1 cellular context compared by ENCODE assay signal in the genomic region with DNA sequence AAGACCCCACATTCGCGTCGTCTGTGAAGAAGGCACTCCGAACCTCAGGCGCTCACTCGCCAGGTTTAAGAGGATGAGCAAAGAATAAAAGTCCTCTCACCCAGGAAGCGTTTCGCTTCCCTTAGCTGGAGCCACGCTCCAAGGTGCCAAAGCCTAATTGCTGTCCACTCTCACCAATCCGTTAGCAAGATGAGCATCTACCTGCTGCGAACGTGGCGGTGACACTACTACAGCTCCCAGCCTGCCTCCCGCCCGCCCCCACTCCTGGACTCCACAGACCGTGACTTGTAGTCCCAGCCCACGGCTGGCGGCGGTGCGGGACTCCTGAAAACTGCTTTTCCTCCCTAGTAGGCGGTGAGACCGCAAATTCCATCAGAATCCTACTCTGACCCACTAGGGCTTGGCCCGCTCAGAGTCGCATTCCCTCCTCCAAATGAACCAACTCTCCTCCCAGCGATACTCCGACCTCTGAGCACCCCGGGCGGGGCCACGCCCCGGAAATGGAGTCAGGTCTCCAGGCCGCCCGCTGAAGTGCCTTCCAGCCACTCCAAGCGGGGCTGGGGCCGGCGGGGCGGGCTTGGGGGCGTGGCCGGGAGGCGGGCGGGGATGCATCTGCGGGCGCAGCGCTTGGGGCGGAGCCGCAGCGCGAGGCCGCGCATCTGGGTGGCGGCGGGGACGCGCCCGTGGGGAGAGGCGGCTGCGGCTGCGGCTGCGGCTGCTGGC.
TF ChIP-seq lines count a peak whose summit lies in the region.

No MANE protein-coding gene starts in this region.

TF ChIP-seq in GM12878, 131 proteins besides CTCF, POLR2A, EP300 and RAD21 (continued from another document and continues in another):
- TF ChIP-seq, protein P1, sequence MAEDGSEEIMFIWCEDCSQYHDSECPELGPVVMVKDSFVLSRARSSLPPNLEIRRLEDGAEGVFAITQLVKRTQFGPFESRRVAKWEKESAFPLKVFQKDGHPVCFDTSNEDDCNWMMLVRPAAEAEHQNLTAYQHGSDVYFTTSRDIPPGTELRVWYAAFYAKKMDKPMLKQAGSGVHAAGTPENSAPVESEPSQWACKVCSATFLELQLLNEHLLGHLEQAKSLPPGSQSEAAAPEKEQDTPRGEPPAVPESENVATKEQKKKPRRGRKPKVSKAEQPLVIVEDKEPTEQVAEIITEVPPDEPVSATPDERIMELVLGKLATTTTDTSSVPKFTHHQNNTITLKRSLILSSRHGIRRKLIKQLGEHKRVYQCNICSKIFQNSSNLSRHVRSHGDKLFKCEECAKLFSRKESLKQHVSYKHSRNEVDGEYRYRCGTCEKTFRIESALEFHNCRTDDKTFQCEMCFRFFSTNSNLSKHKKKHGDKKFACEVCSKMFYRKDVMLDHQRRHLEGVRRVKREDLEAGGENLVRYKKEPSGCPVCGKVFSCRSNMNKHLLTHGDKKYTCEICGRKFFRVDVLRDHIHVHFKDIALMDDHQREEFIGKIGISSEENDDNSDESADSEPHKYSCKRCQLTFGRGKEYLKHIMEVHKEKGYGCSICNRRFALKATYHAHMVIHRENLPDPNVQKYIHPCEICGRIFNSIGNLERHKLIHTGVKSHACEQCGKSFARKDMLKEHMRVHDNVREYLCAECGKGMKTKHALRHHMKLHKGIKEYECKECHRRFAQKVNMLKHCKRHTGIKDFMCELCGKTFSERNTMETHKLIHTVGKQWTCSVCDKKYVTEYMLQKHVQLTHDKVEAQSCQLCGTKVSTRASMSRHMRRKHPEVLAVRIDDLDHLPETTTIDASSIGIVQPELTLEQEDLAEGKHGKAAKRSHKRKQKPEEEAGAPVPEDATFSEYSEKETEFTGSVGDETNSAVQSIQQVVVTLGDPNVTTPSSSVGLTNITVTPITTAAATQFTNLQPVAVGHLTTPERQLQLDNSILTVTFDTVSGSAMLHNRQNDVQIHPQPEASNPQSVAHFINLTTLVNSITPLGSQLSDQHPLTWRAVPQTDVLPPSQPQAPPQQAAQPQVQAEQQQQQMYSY (CRISPR knock-in tag; IDR thresholded peaks at IDR 0.05): no peak
- TF ChIP-seq WRNIP1 (IDR thresholded peaks at IDR 0.05; ENCODE audit: borderline replicate concordance, low read depth, low read length): no peak
- TF ChIP-seq HCFC1 (IDR thresholded peaks at IDR 0.05; ENCODE audit: low read length): no peak
- TF ChIP-seq, protein P2, sequence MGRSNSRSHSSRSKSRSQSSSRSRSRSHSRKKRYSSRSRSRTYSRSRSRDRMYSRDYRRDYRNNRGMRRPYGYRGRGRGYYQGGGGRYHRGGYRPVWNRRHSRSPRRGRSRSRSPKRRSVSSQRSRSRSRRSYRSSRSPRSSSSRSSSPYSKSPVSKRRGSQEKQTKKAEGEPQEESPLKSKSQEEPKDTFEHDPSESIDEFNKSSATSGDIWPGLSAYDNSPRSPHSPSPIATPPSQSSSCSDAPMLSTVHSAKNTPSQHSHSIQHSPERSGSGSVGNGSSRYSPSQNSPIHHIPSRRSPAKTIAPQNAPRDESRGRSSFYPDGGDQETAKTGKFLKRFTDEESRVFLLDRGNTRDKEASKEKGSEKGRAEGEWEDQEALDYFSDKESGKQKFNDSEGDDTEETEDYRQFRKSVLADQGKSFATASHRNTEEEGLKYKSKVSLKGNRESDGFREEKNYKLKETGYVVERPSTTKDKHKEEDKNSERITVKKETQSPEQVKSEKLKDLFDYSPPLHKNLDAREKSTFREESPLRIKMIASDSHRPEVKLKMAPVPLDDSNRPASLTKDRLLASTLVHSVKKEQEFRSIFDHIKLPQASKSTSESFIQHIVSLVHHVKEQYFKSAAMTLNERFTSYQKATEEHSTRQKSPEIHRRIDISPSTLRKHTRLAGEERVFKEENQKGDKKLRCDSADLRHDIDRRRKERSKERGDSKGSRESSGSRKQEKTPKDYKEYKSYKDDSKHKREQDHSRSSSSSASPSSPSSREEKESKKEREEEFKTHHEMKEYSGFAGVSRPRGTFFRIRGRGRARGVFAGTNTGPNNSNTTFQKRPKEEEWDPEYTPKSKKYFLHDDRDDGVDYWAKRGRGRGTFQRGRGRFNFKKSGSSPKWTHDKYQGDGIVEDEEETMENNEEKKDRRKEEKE (IDR thresholded peaks at IDR 0.05): no peak
- TF ChIP-seq FOS (IDR thresholded peaks at IDR 0.05; ENCODE audit: borderline replicate concordance, extremely low read depth, insufficient read length): no peak
- peak; percentile 97 for TF ChIP-seq PAX5 (IDR thresholded peaks at IDR 0.05; ENCODE audit: borderline replicate concordance, low read depth, low read length)
- TF ChIP-seq, protein P3, sequence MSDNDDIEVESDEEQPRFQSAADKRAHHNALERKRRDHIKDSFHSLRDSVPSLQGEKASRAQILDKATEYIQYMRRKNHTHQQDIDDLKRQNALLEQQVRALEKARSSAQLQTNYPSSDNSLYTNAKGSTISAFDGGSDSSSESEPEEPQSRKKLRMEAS (IDR thresholded peaks at IDR 0.05; ENCODE audit: low read depth, low read length): no peak
- TF ChIP-seq, protein P4, sequence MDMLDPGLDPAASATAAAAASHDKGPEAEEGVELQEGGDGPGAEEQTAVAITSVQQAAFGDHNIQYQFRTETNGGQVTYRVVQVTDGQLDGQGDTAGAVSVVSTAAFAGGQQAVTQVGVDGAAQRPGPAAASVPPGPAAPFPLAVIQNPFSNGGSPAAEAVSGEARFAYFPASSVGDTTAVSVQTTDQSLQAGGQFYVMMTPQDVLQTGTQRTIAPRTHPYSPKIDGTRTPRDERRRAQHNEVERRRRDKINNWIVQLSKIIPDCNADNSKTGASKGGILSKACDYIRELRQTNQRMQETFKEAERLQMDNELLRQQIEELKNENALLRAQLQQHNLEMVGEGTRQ (IDR thresholded peaks at IDR 0.05; ENCODE audit: borderline replicate concordance, low read depth, low read length): no peak
- TF ChIP-seq, protein P5, sequence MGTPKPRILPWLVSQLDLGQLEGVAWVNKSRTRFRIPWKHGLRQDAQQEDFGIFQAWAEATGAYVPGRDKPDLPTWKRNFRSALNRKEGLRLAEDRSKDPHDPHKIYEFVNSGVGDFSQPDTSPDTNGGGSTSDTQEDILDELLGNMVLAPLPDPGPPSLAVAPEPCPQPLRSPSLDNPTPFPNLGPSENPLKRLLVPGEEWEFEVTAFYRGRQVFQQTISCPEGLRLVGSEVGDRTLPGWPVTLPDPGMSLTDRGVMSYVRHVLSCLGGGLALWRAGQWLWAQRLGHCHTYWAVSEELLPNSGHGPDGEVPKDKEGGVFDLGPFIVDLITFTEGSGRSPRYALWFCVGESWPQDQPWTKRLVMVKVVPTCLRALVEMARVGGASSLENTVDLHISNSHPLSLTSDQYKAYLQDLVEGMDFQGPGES (IDR thresholded peaks at IDR 0.05): no peak
- peak; percentile 86 for TF ChIP-seq NBN (IDR thresholded peaks at IDR 0.05)
- TF ChIP-seq ZSCAN29 (IDR thresholded peaks at IDR 0.05): no peak
- TF ChIP-seq CHD2 (IDR thresholded peaks at IDR 0.05; ENCODE audit: borderline replicate concordance, low read depth, low read length): no peak
- no peak for TF ChIP-seq HSF1 (IDR thresholded peaks at IDR 0.05; ENCODE audit: low read depth, low read length)
- no peak for TF ChIP-seq SMARCA5 (IDR thresholded peaks at IDR 0.05)
- TF ChIP-seq MTA3 (IDR thresholded peaks at IDR 0.05; ENCODE audit: borderline replicate concordance, low read length): no peak
- TF ChIP-seq RAD51 (IDR thresholded peaks at IDR 0.05): no peak
- TF ChIP-seq KAT2A (conservative IDR thresholded peaks at IDR 0.05; ENCODE audit: control insufficient read depth, low read depth, low read length): no peak
- TF ChIP-seq ZBED1 (IDR thresholded peaks at IDR 0.05; ENCODE audit: borderline replicate concordance): no peak
- TF ChIP-seq STAT1 (conservative IDR thresholded peaks at IDR 0.05): 0 out of 2 replicates have a peak, but pooled peaks have one; percentile 39
- 0 out of 2 replicates have a peak, but pooled peaks have one; percentile 11 for TF ChIP-seq CREM (IDR thresholded peaks at IDR 0.05; ENCODE audit: low read depth)
- no peak for TF ChIP-seq BCL11A (IDR thresholded peaks at IDR 0.05; ENCODE audit: low read depth, low read length)
- TF ChIP-seq, protein P6, sequence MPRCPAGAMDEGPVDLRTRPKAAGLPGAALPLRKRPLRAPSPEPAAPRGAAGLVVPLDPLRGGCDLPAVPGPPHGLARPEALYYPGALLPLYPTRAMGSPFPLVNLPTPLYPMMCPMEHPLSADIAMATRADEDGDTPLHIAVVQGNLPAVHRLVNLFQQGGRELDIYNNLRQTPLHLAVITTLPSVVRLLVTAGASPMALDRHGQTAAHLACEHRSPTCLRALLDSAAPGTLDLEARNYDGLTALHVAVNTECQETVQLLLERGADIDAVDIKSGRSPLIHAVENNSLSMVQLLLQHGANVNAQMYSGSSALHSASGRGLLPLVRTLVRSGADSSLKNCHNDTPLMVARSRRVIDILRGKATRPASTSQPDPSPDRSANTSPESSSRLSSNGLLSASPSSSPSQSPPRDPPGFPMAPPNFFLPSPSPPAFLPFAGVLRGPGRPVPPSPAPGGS (IDR thresholded peaks at IDR 0.05; ENCODE audit: borderline replicate concordance, insufficient read depth, low read depth, low read length, poor library complexity, severe bottlenecking): no peak
- no peak for TF ChIP-seq RFX5 (IDR thresholded peaks at IDR 0.05; ENCODE audit: low read depth, low read length)
- TF ChIP-seq BRCA1 (IDR thresholded peaks at IDR 0.05; ENCODE audit: low read depth, low read length): no peak
- no peak for TF ChIP-seq JUND (IDR thresholded peaks at IDR 0.05; ENCODE audit: low read depth, low read length)
- no peak; the same call in none of the 2 replicates for TF ChIP-seq ZNF687 (IDR thresholded peaks at IDR 0.05)
- TF ChIP-seq YY1 (IDR thresholded peaks at IDR 0.05; ENCODE audit: low read depth, low read length): 0 out of 2 replicates have a peak, but pooled peaks have one; percentile 13
- TF ChIP-seq CBX5 (IDR thresholded peaks at IDR 0.05; ENCODE audit: low read depth): peak; percentile 66; the same call in 1 of the 2 replicates
- no peak; the same call in none of the 2 replicates for TF ChIP-seq DPF2 (IDR thresholded peaks at IDR 0.05)
- no peak for TF ChIP-seq TCF12 (IDR thresholded peaks at IDR 0.05; ENCODE audit: low read depth, low read length)
- no peak for TF ChIP-seq FOXM1 (IDR thresholded peaks at IDR 0.05; ENCODE audit: low read depth, low read length)
- TF ChIP-seq MEF2A (IDR thresholded peaks at IDR 0.05; ENCODE audit: insufficient read depth, low read depth, low read length): no peak
- peak; percentile 80 for TF ChIP-seq TAF1 (IDR thresholded peaks at IDR 0.05; ENCODE audit: borderline replicate concordance, low read depth, low read length)
- peak; percentile 9 for TF ChIP-seq RELA (IDR thresholded peaks at IDR 0.05; ENCODE audit: borderline replicate concordance, partially characterized antibody)
- TF ChIP-seq ATF7 (IDR thresholded peaks at IDR 0.05; ENCODE audit: low read depth): peak; percentile 61; the same call in 1 of the 2 replicates
- no peak for TF ChIP-seq CHD4 (IDR thresholded peaks at IDR 0.05)
- no peak; the same call in 1 of the 2 replicates for TF ChIP-seq MXI1 (IDR thresholded peaks at IDR 0.05; ENCODE audit: low read depth, low read length)
- TF ChIP-seq, protein P7, sequence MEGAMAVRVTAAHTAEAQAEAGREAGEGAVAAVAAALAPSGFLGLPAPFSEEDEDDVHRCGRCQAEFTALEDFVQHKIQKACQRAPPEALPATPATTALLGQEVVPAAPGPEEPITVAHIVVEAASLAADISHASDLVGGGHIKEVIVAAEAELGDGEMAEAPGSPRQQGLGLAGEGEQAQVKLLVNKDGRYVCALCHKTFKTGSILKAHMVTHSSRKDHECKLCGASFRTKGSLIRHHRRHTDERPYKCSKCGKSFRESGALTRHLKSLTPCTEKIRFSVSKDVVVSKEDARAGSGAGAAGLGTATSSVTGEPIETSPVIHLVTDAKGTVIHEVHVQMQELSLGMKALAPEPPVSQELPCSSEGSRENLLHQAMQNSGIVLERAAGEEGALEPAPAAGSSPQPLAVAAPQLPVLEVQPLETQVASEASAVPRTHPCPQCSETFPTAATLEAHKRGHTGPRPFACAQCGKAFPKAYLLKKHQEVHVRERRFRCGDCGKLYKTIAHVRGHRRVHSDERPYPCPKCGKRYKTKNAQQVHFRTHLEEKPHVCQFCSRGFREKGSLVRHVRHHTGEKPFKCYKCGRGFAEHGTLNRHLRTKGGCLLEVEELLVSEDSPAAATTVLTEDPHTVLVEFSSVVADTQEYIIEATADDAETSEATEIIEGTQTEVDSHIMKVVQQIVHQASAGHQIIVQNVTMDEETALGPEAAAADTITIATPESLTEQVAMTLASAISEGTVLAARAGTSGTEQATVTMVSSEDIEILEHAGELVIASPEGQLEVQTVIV (IDR thresholded peaks at IDR 0.05; ENCODE audit: borderline replicate concordance, partially characterized antibody): no peak
- TF ChIP-seq SMC3 (IDR thresholded peaks at IDR 0.05; ENCODE audit: borderline replicate concordance, low read length): no peak
- no peak for TF ChIP-seq CEBPB (IDR thresholded peaks at IDR 0.05; ENCODE audit: borderline replicate concordance in 1 of 2, low read depth in 2 of 2, low read length in 2 of 2)
- peak; percentile 63 for TF ChIP-seq GABPA (IDR thresholded peaks at IDR 0.05; ENCODE audit: low read depth)
